ENCODE assay signal across 8 cellular contexts in genomic region chr10:46597616-46598246, GRCh38. TPM values are rescaled to one million over a fixed set of nuclear protein-coding genes. Genes with fewer than 3 reads are reported as not detected.
DNase-seq lines count a peak whose midpoint lies in the region; ATAC-seq, FAIRE-seq and TF ChIP-seq lines count a peak whose summit lies in the region.
"Not testable (repeated sequence)": the region's sequence is repeated elsewhere in the genome, so short reads cannot be mapped to it uniquely, and the experiment has no call there.

No MANE protein-coding gene starts in this region.

- H2AFZ ChIP-seq in K562 (ENCODE audit: low read depth, low read length): not testable (repeated sequence)

- not testable (repeated sequence) for H3K9ac ChIP-seq in K562 (ENCODE audit: insufficient read depth in 1 of 2, low read depth in 2 of 2, low read length in 2 of 2)

- not testable (repeated sequence) for BruUV-seq in K562 (replicated peaks; lab: Mats Ljungman, UMichigan)

- H3K4me2 ChIP-seq in K562 (ENCODE audit: insufficient read depth, low read length): peak overlapping the region; percentile 32; the same call in 1 of the 2 replicates

- DNase-seq in WTC11 (ENCODE audit: low spot score); K562 (ENCODE audit: extremely low read depth in 1 of 4, low spot score in 3 of 4): not testable (repeated sequence)
- peak; percentile 55 for DNase-seq in Right ventricle myocardium superior
- peak in 4 of 10 donors; percentile 10 to 71 (median 44) for DNase-seq in naive thymus-derived CD8-positive, alpha-beta T cell

- POLR2A ChIA-PET in WTC11 (lab: Charles Lee); K562 (lab: Yijun Ruan, JAX); naive thymus-derived CD8-positive, alpha-beta T cell (lab: Charles Lee): not testable (repeated sequence)

- not testable (repeated sequence) for H3K79me2 ChIP-seq in K562 (ENCODE audit: control insufficient read depth, insufficient read depth, low read length)

- FAIRE-seq in K562 (lab: Jason Lieb, UNC): peak; percentile 65

- in situ Hi-C loops in K562 (cut with MboI): not testable (repeated sequence)

- ATAC-seq in GM21717 (IDR thresholded peaks at IDR 0.05; ENCODE audit: unreplicated experiment): peak; percentile 61
- ATAC-seq in HG03280 (IDR thresholded peaks at IDR 0.05; ENCODE audit: unreplicated experiment): peak; percentile 77
- peak; percentile 81 for ATAC-seq in WTC11
- ATAC-seq in K562: peak; percentile 99
- peak; percentile 95 for ATAC-seq in Right ventricle myocardium superior (ENCODE audit: poor library complexity)
- ATAC-seq in naive thymus-derived CD8-positive, alpha-beta T cell: peak; percentile 95

- CTCF ChIA-PET in WTC11 (lab: Charles Lee); K562 (lab: Yijun Ruan, JAX; ENCODE audit: low intra/inter-chr PET ratio): not testable (repeated sequence)

- TF ChIP-seq RAD21 in K562 (CRISPR knock-in tag; conservative IDR thresholded peaks at IDR 0.05 in 1 of 2, IDR thresholded peaks at IDR 0.05 in 1 of 2): not testable (repeated sequence)

- H3K27me3 Mint-ChIP-seq in WTC11 (ENCODE audit: low read depth); naive thymus-derived CD8-positive, alpha-beta T cell: not testable (repeated sequence)

- not testable (repeated sequence) for H3K27ac ChIP-seq in K562 (ENCODE audit: extremely low read depth, low read depth, low read length); thymus (ENCODE audit: low read depth)

- not testable (repeated sequence) for H3K36me3 ChIP-seq in K562 (ENCODE audit: control insufficient read depth, insufficient read depth, low read length); thymus (ENCODE audit: control insufficient read depth, insufficient read depth)

- not testable (repeated sequence) for H3K4me1 Mint-ChIP-seq in WTC11; naive thymus-derived CD8-positive, alpha-beta T cell

- peak overlapping the region; percentile 60 for H3K4me3 Mint-ChIP-seq in WTC11
- H3K4me3 Mint-ChIP-seq in naive thymus-derived CD8-positive, alpha-beta T cell: peak overlapping the region in 8 of 10 donors; percentile 22 to 72 (median 63)

- not testable (repeated sequence) for H3K27me3 ChIP-seq in K562 (ENCODE audit: control insufficient read depth in 2 of 2, insufficient read depth in 2 of 2, low read length in 2 of 2); thymus (ENCODE audit: control insufficient read depth, insufficient read depth)

- H3K9me3 Mint-ChIP-seq in WTC11; naive thymus-derived CD8-positive, alpha-beta T cell: not testable (repeated sequence)

- intact Hi-C loops in K562 (cut with micrococcal nuclease); Right ventricle myocardium superior (cut with DNase I): not testable (repeated sequence)

- not testable (repeated sequence) for H4K20me1 ChIP-seq in K562 (replicated peaks; ENCODE audit: control insufficient read depth, insufficient read depth, low read length)

- H3K9me1 ChIP-seq in K562 (ENCODE audit: control insufficient read depth, insufficient read depth, low read length): not testable (repeated sequence)

- 0% methylated on average over 6 of the region's 44 CpGs for WGBS in K562 (ENCODE audit: insufficient coverage, low coverage, missing lambda C conversion rate)
- WGBS in thymus: 0% methylated on average over 11 of the region's 44 CpGs

- H3K36me3 Mint-ChIP-seq in WTC11; naive thymus-derived CD8-positive, alpha-beta T cell: not testable (repeated sequence)

- H3K9me3 ChIP-seq in K562 (replicated peaks; ENCODE audit: control insufficient read depth, insufficient read depth, low read depth, low read length); thymus (ENCODE audit: control insufficient read depth): not testable (repeated sequence)

- TF ChIP-seq CTCF in GM12875 (IDR thresholded peaks at IDR 0.05; ENCODE audit: borderline replicate concordance, insufficient read depth, low read depth, low read length): 0 out of 2 replicates have a peak, but pooled peaks have one; percentile 1
- peak; percentile 23; the same call in 1 of the 2 replicates for TF ChIP-seq CTCF in WTC11 (IDR thresholded peaks at IDR 0.05)
- TF ChIP-seq CTCF in K562 (IDR thresholded peaks at IDR 0.05 in 2 of 3, conservative IDR thresholded peaks at IDR 0.05 in 1 of 3; ENCODE audit: insufficient read depth in 2 of 3, low read depth in 1 of 3, low read length in 3 of 3): not testable (repeated sequence)

- H3K4me3 ChIP-seq in GM12875 (ENCODE audit: low read depth, low read length); K562: not testable (repeated sequence)
- peak overlapping the region; percentile 17 for H3K4me3 ChIP-seq in thymus (ENCODE audit: low read length)

- not testable (repeated sequence) for TF ChIP-seq EP300 in K562 (IDR thresholded peaks at IDR 0.05; ENCODE audit: low read length)

- H3K27ac Mint-ChIP-seq in WTC11; naive thymus-derived CD8-positive, alpha-beta T cell: not testable (repeated sequence)

- not testable (repeated sequence) for TF ChIP-seq POLR2A in K562 (conservative IDR thresholded peaks at IDR 0.05)

- H3K4me1 ChIP-seq in K562 (replicated peaks in 1 of 2; ENCODE audit: control insufficient read depth in 2 of 2, insufficient read depth in 2 of 2, low read length in 2 of 2); thymus (ENCODE audit: control insufficient read depth, insufficient read depth, low read length): not testable (repeated sequence)

RNA-seq across cellular contexts. Expression of gene SYT15, which starts 18.8 kb away (rescaled TPM):
- 1.2 to 1.6 TPM (median 1.5 TPM) in 3 replicates for total RNA-seq in WTC11 (2021)
- 1.5 and 3.2 TPM in 2 replicates for total RNA-seq in K562 (2011; cell fraction: chromatin; rRNA removed; ENCODE audit: low replicate concordance)
- 0.67 and 1.1 TPM in 2 replicates for total RNA-seq in K562 (2011; cell fraction: nucleolus; rRNA removed)
- total RNA-seq in K562 (2011; cell fraction: nucleoplasm; rRNA removed): 1.6 and 2.4 TPM in 2 replicates
- 0.05 and 0.37 TPM in 2 replicates for total RNA-seq in K562 (2014; rRNA removed)
- 0.25 and 0.70 TPM in 2 replicates for total RNA-seq in K562 (2014; rRNA removed; fragmentation: Illumina TruSeq; extraction: Trizol)
- 0.23 TPM in 1 of 2 replicates, not detected in the other for total RNA-seq in K562 (2015; rRNA removed; fragmentation: Illumina TruSeq; extraction: Trizol)
- total RNA-seq in K562 (2021): 0.65 and 0.82 TPM in 2 replicates
- polyA plus RNA-seq in K562 (2011; rRNA removed): 0.22 and 0.53 TPM in 2 replicates
- polyA plus RNA-seq in K562 (2011; cell fraction: cytosol; rRNA removed): 0.15 and 0.25 TPM in 2 replicates
- polyA plus RNA-seq in K562 (2011; cell fraction: nucleus; rRNA removed): 0.49 and 0.74 TPM in 2 replicates
- polyA plus RNA-seq in K562 (2012): 0.15 and 0.39 TPM in 2 replicates
- 0.10 and 0.22 TPM in 2 replicates for polyA plus RNA-seq in K562 (2014; fragmentation: Illumina TruSeq; extraction: Trizol)
- under 1 TPM; 0.15 to 0.20 TPM for polyA plus RNA-seq in K562 (2014; fragmentation: Nextera tagmentation; extraction: Ambion mirVana)
- 0.05 and 0.36 TPM in 2 replicates for polyA plus RNA-seq in K562 (2014; rRNA removed)
- polyA minus RNA-seq in K562 (2011; rRNA and poly(A)+ RNA removed): 0.51 and 0.60 TPM in 2 replicates
- polyA minus RNA-seq in K562 (2011; cell fraction: cytosol; rRNA and poly(A)+ RNA removed): not detected in 2 replicates
- 0.33 and 0.40 TPM in 2 replicates for polyA minus RNA-seq in K562 (2011; cell fraction: nucleus; rRNA and poly(A)+ RNA removed)
- total RNA-seq in Right ventricle myocardium superior: 2.7 TPM
- total RNA-seq in naive thymus-derived CD8-positive, alpha-beta T cell: 1 to 10 TPM; 1.6 to 1.9 TPM
- polyA plus RNA-seq in naive thymus-derived CD8-positive, alpha-beta T cell: under 1 TPM; 0.08 to 0.13 (median 0.12) TPM
- 2.6 TPM for polyA plus RNA-seq in thymus

RNA-seq across cellular contexts. Expression of gene GPRIN2, which starts 41.3 kb away (rescaled TPM):
- total RNA-seq in WTC11 (2021) (17.5 to 22.5 TPM (median 20.9 TPM) in 3 replicates), K562 (2014; rRNA removed) (not detected in 2 replicates), K562 (2014; rRNA removed; fragmentation: Illumina TruSeq; extraction: Trizol) (not detected in 2 replicates), K562 (2015; rRNA removed; fragmentation: Illumina TruSeq; extraction: Trizol) (not detected in 2 replicates), K562 (2021) (not detected in 2 replicates), Right ventricle myocardium superior (not detected)
- not detected in 2 replicates for total RNA-seq in K562 (2011; cell fraction: chromatin; rRNA removed; ENCODE audit: low replicate concordance)
- total RNA-seq in K562 (2011; cell fraction: nucleolus; rRNA removed): not detected in 2 replicates
- not detected in 2 replicates for total RNA-seq in K562 (2011; cell fraction: nucleoplasm; rRNA removed)
- polyA plus RNA-seq in K562 (2011; rRNA removed) (not detected in 2 replicates), K562 (2014; fragmentation: Illumina TruSeq; extraction: Trizol) (not detected in 2 replicates), K562 (2014; fragmentation: Nextera tagmentation; extraction: Ambion mirVana) (not detected), K562 (2014; rRNA removed) (not detected in 2 replicates), thymus (0.82 TPM)
- not detected in 2 replicates for polyA plus RNA-seq in K562 (2011; cell fraction: cytosol; rRNA removed)
- not detected in 2 replicates for polyA plus RNA-seq in K562 (2011; cell fraction: nucleus; rRNA removed)
- polyA plus RNA-seq in K562 (2012): not detected in 2 replicates
- polyA minus RNA-seq in K562 (2011; rRNA and poly(A)+ RNA removed): not detected in 2 replicates
- not detected in 2 replicates for polyA minus RNA-seq in K562 (2011; cell fraction: cytosol; rRNA and poly(A)+ RNA removed)
- polyA minus RNA-seq in K562 (2011; cell fraction: nucleus; rRNA and poly(A)+ RNA removed): not detected in 2 replicates
- total RNA-seq in naive thymus-derived CD8-positive, alpha-beta T cell: not detected
- polyA plus RNA-seq in naive thymus-derived CD8-positive, alpha-beta T cell: not detected

Comparison
In these comparisons a context has a peak if more than half of its experiments do, and no peak if none do; other contexts are left out.
1. RNA of gene GPRIN2, which starts 41.3 kb away (total RNA-seq): 17.5 to 22.5 TPM in WTC11; not detected in K562, not detected in Right ventricle myocardium superior (single experiment) and not detected in naive thymus-derived CD8-positive, alpha-beta T cell; every median in the first group is over 10 times any median in the second.
2. Peak in every context shown above with its lines, with median percentiles within 50 percentile points of each other: ATAC-seq.